ENCODE assay signal across 8 cellular contexts in genomic region chr4:6986067-6986780, GRCh38. TPM values are rescaled to one million over a fixed set of nuclear protein-coding genes. Genes with fewer than 3 reads are reported as not detected.
DNase-seq lines count a peak whose midpoint lies in the region; ATAC-seq and TF ChIP-seq lines count a peak whose summit lies in the region.

No MANE protein-coding gene starts in this region.

- no peaks in the 10 kb centered on the region for H3K36me3 ChIP-seq in endodermal cell (ENCODE audit: control insufficient read depth, insufficient read depth, low read length)
- no peaks in the 10 kb centered on the region for H3K36me3 ChIP-seq in mucosa of rectum (ENCODE audit: control insufficient read depth in 2 of 2, insufficient read depth in 2 of 2, low read length in 2 of 2)
- H3K36me3 ChIP-seq in vagina, result no peaks in the 10 kb centered on the region

- no peaks in the 10 kb centered on the region for H3K9me3 Mint-ChIP-seq in endodermal cell

- H3K4me3 Mint-ChIP-seq in endodermal cell, result peak overlapping the region; percentile 82

- DNase-seq in activated effector memory CD4-positive, alpha-beta T cell treated with anti-CD3 and anti-CD28 coated beads, Interleukin-2, amount 50 U/mL, for 16 hours, result peak; percentile 61
- DNase-seq in activated effector memory CD4-positive, alpha-beta T cell treated with Interleukin-2 at 50 U/mL for 16 hours, result no peak
- DNase-seq in RPMI8226 (peak; percentile 10), endodermal cell (peak; percentile 74), vagina (ENCODE audit: extremely low spot score in 2 of 2) (no peak), COR-L47 (lab: John Stamatoyannopoulos, UW) (no peak)

- peaks cover 16% of the 10 kb centered on the region for H3K4me1 ChIP-seq in endodermal cell (ENCODE audit: control insufficient read depth, insufficient read depth, low read length)
- H3K4me1 ChIP-seq in mucosa of rectum (ENCODE audit: control insufficient read depth in 2 of 2, insufficient read depth in 2 of 2, low read length in 2 of 2), result peaks cover 32 to 35% of the 10 kb centered on the region in 2 donors
- H3K4me1 ChIP-seq in vagina, result peaks cover 64% of the 10 kb centered on the region

- intact Hi-C loops in vagina (cut with DNase I), result no loop called here

- no peaks in the 10 kb centered on the region for H3K27me3 ChIP-seq in endodermal cell (ENCODE audit: control insufficient read depth, insufficient read depth, low read length, poor library complexity, severe bottlenecking)
- H3K27me3 ChIP-seq in mucosa of rectum (ENCODE audit: control insufficient read depth in 2 of 2, insufficient read depth in 2 of 2, low read length in 2 of 2), result no peaks in the 10 kb centered on the region
- H3K27me3 ChIP-seq in vagina, result no peaks in the 10 kb centered on the region

- peak overlapping the region; percentile 97 for H3K27ac Mint-ChIP-seq in endodermal cell

- H3K27ac ChIP-seq in endodermal cell (ENCODE audit: low read depth, low read length) (peak overlapping the region; percentile 83), mucosa of rectum (ENCODE audit: low read depth in 2 of 2, low read length in 2 of 2) (peak overlapping the region; percentile 85 to 89), vagina (peak overlapping the region; percentile 96)

- no peaks in the 10 kb centered on the region for H3K27me3 Mint-ChIP-seq in endodermal cell (ENCODE audit: insufficient read depth)

- H3K9ac ChIP-seq in endodermal cell (ENCODE audit: extremely low read depth, low read length, poor library complexity, severe bottlenecking) (peak overlapping the region; percentile 72), mucosa of rectum (ENCODE audit: low read depth in 1 of 2, low read length in 2 of 2) (peak overlapping the region; percentile 70 to 88)

- TF ChIP-seq POLR2A in vagina (IDR thresholded peaks at IDR 0.05), result no peak

- ATAC-seq in HG02943 (IDR thresholded peaks at IDR 0.05; ENCODE audit: low read depth, unreplicated experiment), result peak; percentile 43

- 6 to 11% methylated on average over 13 to 28 of the region's 28 CpGs for WGBS in endodermal cell (ENCODE audit: insufficient coverage in 1 of 2, insufficient read length in 1 of 2), 2 experiments

- H3K9me3 ChIP-seq in endodermal cell (ENCODE audit: control insufficient read depth, low read length) (no peaks in the 10 kb centered on the region), mucosa of rectum (ENCODE audit: control insufficient read depth in 2 of 2, low read length in 2 of 2) (no peaks in the 10 kb centered on the region), vagina (no peaks in the 10 kb centered on the region)

- H3K36me3 Mint-ChIP-seq in endodermal cell (ENCODE audit: low read depth), result peaks cover 3% of the 10 kb centered on the region

- peaks cover 50% of the 10 kb centered on the region for H3K4me1 Mint-ChIP-seq in endodermal cell

- H3K4me3 ChIP-seq in endodermal cell (ENCODE audit: low read length) (peak overlapping the region; percentile 91), mucosa of rectum (ENCODE audit: low read length in 2 of 2) (peak overlapping the region; percentile 74 to 91), vagina (peak overlapping the region; percentile 79 to 95)

- no peak for TF ChIP-seq CTCF in endodermal cell (conservative IDR thresholded peaks at IDR 0.05)
- no peak for TF ChIP-seq CTCF in vagina (IDR thresholded peaks at IDR 0.05)

RNA-seq across cellular contexts. Expression of gene TADA2B, which starts 56.9 kb away (rescaled TPM):
- total RNA-seq in endodermal cell (10 to 100 TPM; 17.3 to 17.5 TPM), vagina (12.0 TPM)
- 11.6 TPM for polyA plus RNA-seq in endodermal cell (2013, experiment 1 of 2)
- polyA plus RNA-seq in endodermal cell (2013, experiment 2 of 2), result 10.6 TPM

Comparison
In these comparisons a context has a peak if more than half of its experiments do, and no peak if none do; other contexts are left out.
1. DNase-seq: peak in activated effector memory CD4-positive, alpha-beta T cell treated with anti-CD3 and anti-CD28 coated beads, Interleukin-2, amount 50 U/mL, for 16 hours (single experiment), RPMI8226 (single experiment) and endodermal cell (single experiment); none in activated effector memory CD4-positive, alpha-beta T cell treated with Interleukin-2 at 50 U/mL for 16 hours (single experiment), vagina (0 of 2) and COR-L47 (single experiment).
2. Peak in every context shown above with its lines, with median percentiles within 50 percentile points of each other: H3K27ac ChIP-seq and H3K4me3 ChIP-seq.